ENCODE assay signal across 9 cellular contexts in the genomic region with DNA sequence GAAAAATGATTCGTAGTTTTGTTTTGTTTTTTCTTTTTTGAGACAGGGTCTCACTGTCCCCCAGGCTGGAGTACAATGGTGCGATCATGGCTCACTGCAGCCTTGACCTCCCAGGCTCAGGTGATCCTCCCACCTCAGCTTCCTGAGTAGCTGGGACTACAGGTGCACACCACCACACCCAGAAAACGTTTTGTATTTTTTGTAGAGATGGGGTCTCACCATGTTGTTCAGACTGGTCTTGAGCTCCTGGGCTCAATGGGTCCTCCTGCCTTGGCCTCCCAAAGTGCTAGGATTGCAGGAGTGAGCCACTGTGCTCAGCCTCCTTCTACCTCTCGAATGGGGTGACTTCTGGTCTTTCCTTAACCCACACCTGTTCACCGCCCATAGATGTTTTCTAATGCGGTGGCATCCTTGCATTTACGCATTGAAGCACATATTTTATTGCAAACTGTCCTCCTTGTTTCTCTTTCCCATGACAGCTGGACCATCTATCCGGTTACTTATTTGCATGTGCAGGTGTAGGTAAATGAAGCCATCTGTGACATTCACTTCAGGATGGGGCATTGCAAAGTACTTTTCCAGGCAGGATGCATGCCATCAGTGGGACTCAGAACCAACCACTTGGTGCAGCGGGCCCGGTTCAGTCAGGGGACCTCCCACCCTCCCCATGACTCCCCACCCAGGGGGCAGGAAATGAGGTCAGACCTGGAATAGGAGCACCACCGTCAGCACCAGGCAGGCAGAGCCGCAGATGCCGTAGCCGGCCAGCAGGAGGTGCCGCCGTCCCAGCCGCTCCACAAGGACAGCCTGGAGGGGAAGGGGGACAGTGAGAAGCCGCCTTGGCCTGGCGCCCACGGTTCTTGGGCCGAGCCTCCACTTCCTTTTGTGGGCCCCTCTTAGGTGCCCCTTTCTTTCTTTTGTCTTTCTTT. TPM values are rescaled to one million over a fixed set of nuclear protein-coding genes. Genes with fewer than 3 reads are reported as not detected.
A peak's percentile ranks its signal among the peaks of the same experiment; 100 is the strongest.
DNase-seq lines count a peak whose midpoint lies in the region; ATAC-seq, FAIRE-seq and TF ChIP-seq lines count a peak whose summit lies in the region.
"Had no signal": no experiment of that assay in that cellular context is flagged by ENCODE, and none has a peak within 500 bp of the region (broad histone marks: within the 10 kb centered on the region; RNA-seq: fewer than 3 reads in every experiment).

No MANE protein-coding gene starts in this region.

- no peak overlapping the region for H3K27ac ChIP-seq in HepG2 (ENCODE audit: extremely low read length, insufficient read depth, low read length)

- H3K9me3 ChIP-seq in Loucy (ENCODE audit: insufficient read depth, low read depth, low read length) (no peaks in the 10 kb centered on the region), HepG2 (ENCODE audit: low read length) (no peaks in the 10 kb centered on the region)

- H3K4me1 ChIP-seq in Loucy (ENCODE audit: insufficient read depth, low read length, poor library complexity, severe bottlenecking) (peaks cover 3% of the 10 kb centered on the region), HepG2 (ENCODE audit: insufficient read depth, low read length) (peaks cover 15% of the 10 kb centered on the region)

- FAIRE-seq in HepG2 (lab: Jason Lieb, UNC): no peak

- TF ChIP-seq POLR2A in HepG2 (IDR thresholded peaks at IDR 0.05; ENCODE audit: insufficient read depth in 1 of 2, low read depth in 2 of 2, low read length in 2 of 2): no peak; a peak in 1 of 4 replicates

- no TSS peak for BruUV-seq in HepG2 (replicated peaks; lab: Mats Ljungman, UMichigan)

- H3K9ac ChIP-seq in Loucy (ENCODE audit: low read depth, low read length, poor library complexity, severe bottlenecking) (no peak overlapping the region), HepG2 (ENCODE audit: insufficient read depth, low read depth, low read length) (no peak overlapping the region)

- H2AFZ ChIP-seq in Loucy (ENCODE audit: low read length): no peak overlapping the region
- no peak overlapping the region for H2AFZ ChIP-seq in HepG2 (ENCODE audit: low read length)

- H3K9me2 ChIP-seq in Loucy (replicated peaks; ENCODE audit: low read depth, low read length): no peaks in the 10 kb centered on the region

- peak; percentile 72 for DNase-seq in GM12865 (ENCODE audit: low read depth)
- DNase-seq in astrocyte of the cerebellum (ENCODE audit: low read depth): no peak
- DNase-seq in HepG2 (ENCODE audit: low spot score): no peak
- no peak for DNase-seq in mesenteric fat pad (ENCODE audit: low spot score)
- DNase-seq in T-helper 9 cell: no peak

- TF ChIP-seq EP300 in HepG2 (IDR thresholded peaks at IDR 0.05; ENCODE audit: low read depth in 2 of 2, low read length in 2 of 2): no peak
- TF ChIP-seq EP300 in HepG2 (CRISPR knock-in tag; IDR thresholded peaks at IDR 0.05; ENCODE audit: borderline replicate concordance): no peak

- WGBS in HepG2 (ENCODE audit: low lambda C conversion rate): 54% methylated on average over 16 of the region's 21 CpGs

- TF ChIP-seq CTCF in GM12865 (IDR thresholded peaks at IDR 0.05; ENCODE audit: insufficient read depth, low read depth, low read length, missing control alignments) (peak; percentile 65), Loucy (conservative IDR thresholded peaks at IDR 0.05; ENCODE audit: low read length) (peak; percentile 73), astrocyte of the cerebellum (IDR thresholded peaks at IDR 0.05; ENCODE audit: low read depth, low read length, missing control alignments) (peak; percentile 62), HepG2 (CRISPR knock-in tag; IDR thresholded peaks at IDR 0.05) (peak; percentile 75)

- H3K79me2 ChIP-seq in Loucy (ENCODE audit: insufficient read depth, low read length) (no peaks in the 10 kb centered on the region), HepG2 (ENCODE audit: insufficient read depth, low read length) (no peaks in the 10 kb centered on the region)

- H3K4me3 ChIP-seq in GM12865 (ENCODE audit: low read depth, low read length) (no peak overlapping the region), Loucy (ENCODE audit: low read length, poor library complexity, severe bottlenecking) (no peak overlapping the region), astrocyte of the cerebellum (ENCODE audit: low read depth, low read length) (no peak overlapping the region), HepG2 (replicated peaks in 1 of 3; ENCODE audit: insufficient read depth in 1 of 3, low read depth in 2 of 3, low read length in 3 of 3) (no peak overlapping the region)

- TF ChIP-seq RAD21 in HepG2 (CRISPR knock-in tag; IDR thresholded peaks at IDR 0.05): peak; percentile 59

- H3K4me2 ChIP-seq in Loucy (ENCODE audit: low read depth, low read length, poor library complexity, severe bottlenecking) (no peak overlapping the region), HepG2 (ENCODE audit: low read depth, low read length) (no peak overlapping the region)

- peak; percentile 53 for ATAC-seq in HepG2
- no peak for ATAC-seq in GM19452 (IDR thresholded peaks at IDR 0.05; ENCODE audit: unreplicated experiment)
- no peak for ATAC-seq in HG02763 (IDR thresholded peaks at IDR 0.05; ENCODE audit: unreplicated experiment)

- H3K27me3 ChIP-seq in Loucy (ENCODE audit: insufficient read depth, low read length, poor library complexity, severe bottlenecking) (no peaks in the 10 kb centered on the region), HepG2 (ENCODE audit: control insufficient read depth in 1 of 2, insufficient read depth in 2 of 2, low read length in 2 of 2) (peaks cover 4 to 17% of the 10 kb centered on the region in 2 experiments; a peak in 4 of 5 replicates)

- in situ Hi-C loops in astrocyte of the cerebellum (cut with HindIII; ENCODE audit: low sequenced_read_pairs): no loop called here
- in situ Hi-C loops in HepG2 (cut with HindIII; ENCODE audit: extremely low pct_ligation_motif_present, low pct_unique_long_range_greater_than_20kb): loop anchor here (5.0 kb wide), 1 partner anchor 92 kb away; no protein-coding TSS in a partner anchor

- H3K36me3 ChIP-seq in Loucy (ENCODE audit: insufficient read depth, low read length) (no peaks in the 10 kb centered on the region), HepG2 (replicated peaks in 1 of 2; ENCODE audit: control insufficient read depth in 1 of 2, insufficient read depth in 2 of 2, low read length in 2 of 2) (no peaks in the 10 kb centered on the region)

- POLR2A ChIA-PET in HepG2 (lab: Yijun Ruan, JAX): no interaction called here

- CTCF ChIA-PET in HepG2 (lab: Yijun Ruan, JAX; ENCODE audit: low intra/inter-chr PET ratio, low total read pairs): no interaction called here

- H4K20me1 ChIP-seq in Loucy (ENCODE audit: insufficient read depth, low read length, poor library complexity, severe bottlenecking): no peaks in the 10 kb centered on the region
- no peaks in the 10 kb centered on the region for H4K20me1 ChIP-seq in HepG2 (ENCODE audit: insufficient read depth, low read length)

- intact Hi-C loops in HepG2 (cut with micrococcal nuclease; ENCODE audit: unreplicated experiment): loop anchor here (1.0 kb wide), 1 partner anchor 92 kb away; no protein-coding TSS in a partner anchor

- no peaks in the 10 kb centered on the region for H3F3A ChIP-seq in Loucy (ENCODE audit: low read depth)

RNA-seq across cellular contexts. Expression of gene SLC2A7, which starts 16.5 kb away (rescaled TPM):
- not detected in 2 replicates for total RNA-seq in HepG2 (2016; rRNA removed; fragmentation: Illumina TruSeq; extraction: Trizol)
- total RNA-seq in HepG2 (2016; cell fraction: cytosol; rRNA removed; fragmentation: Illumina TruSeq; extraction: Trizol; ENCODE audit: low read depth): not detected in 2 replicates
- total RNA-seq in HepG2 (2016; cell fraction: insoluble cytoplasmic fraction; rRNA removed; fragmentation: Illumina TruSeq; extraction: Trizol): not detected in 2 replicates
- total RNA-seq in HepG2 (2016; cell fraction: membrane; rRNA removed; fragmentation: Illumina TruSeq; extraction: Trizol): not detected in 2 replicates
- not detected in 2 replicates for total RNA-seq in HepG2 (2016; cell fraction: nucleus; rRNA removed; fragmentation: Illumina TruSeq; extraction: Trizol)
- not detected in 2 replicates for polyA plus RNA-seq in HepG2 (2011; rRNA removed)
- not detected in 2 replicates for polyA plus RNA-seq in HepG2 (2011; cell fraction: cytosol; rRNA removed)
- polyA plus RNA-seq in HepG2 (2011; cell fraction: nucleus; rRNA removed): not detected in 2 replicates
- not detected in 2 replicates for polyA plus RNA-seq in HepG2 (2012)
- polyA plus RNA-seq in HepG2 (2016; cell fraction: cytosol; fragmentation: Illumina TruSeq; extraction: Trizol; ENCODE audit: low read depth): not detected in 2 replicates
- polyA plus RNA-seq in HepG2 (2016; cell fraction: insoluble cytoplasmic fraction; fragmentation: Illumina TruSeq; extraction: Trizol; ENCODE audit: low read depth): not detected in 2 replicates
- not detected in 2 replicates for polyA plus RNA-seq in HepG2 (2016; cell fraction: membrane; fragmentation: Illumina TruSeq; extraction: Trizol; ENCODE audit: low read depth)
- polyA plus RNA-seq in HepG2 (2016; cell fraction: nucleus; fragmentation: Illumina TruSeq; extraction: Trizol; ENCODE audit: insufficient read depth, low read depth): not detected in 2 replicates
- not detected in 2 replicates for polyA minus RNA-seq in HepG2 (2011; rRNA and poly(A)+ RNA removed; ENCODE audit: low replicate concordance)
- polyA minus RNA-seq in HepG2 (2011; cell fraction: cytosol; rRNA and poly(A)+ RNA removed): not detected in 2 replicates
- not detected in 2 replicates for polyA minus RNA-seq in HepG2 (2011; cell fraction: nucleus; rRNA and poly(A)+ RNA removed)
- not detected for total RNA-seq in mesenteric fat pad
- total RNA-seq: renal cortical epithelial cell had no signal

RNA-seq across cellular contexts. Expression of gene SLC2A5, which starts 59.7 kb away (rescaled TPM):
- total RNA-seq in HepG2 (2016; rRNA removed; fragmentation: Illumina TruSeq; extraction: Trizol): 0.04 TPM in 1 of 2 replicates, not detected in the other
- total RNA-seq in HepG2 (2016; cell fraction: cytosol; rRNA removed; fragmentation: Illumina TruSeq; extraction: Trizol; ENCODE audit: low read depth): not detected in 2 replicates
- not detected in 2 replicates for total RNA-seq in HepG2 (2016; cell fraction: insoluble cytoplasmic fraction; rRNA removed; fragmentation: Illumina TruSeq; extraction: Trizol)
- not detected in 2 replicates for total RNA-seq in HepG2 (2016; cell fraction: membrane; rRNA removed; fragmentation: Illumina TruSeq; extraction: Trizol)
- total RNA-seq in HepG2 (2016; cell fraction: nucleus; rRNA removed; fragmentation: Illumina TruSeq; extraction: Trizol): not detected in 2 replicates
- 0.54 and 0.80 TPM in 2 replicates for polyA plus RNA-seq in HepG2 (2011; rRNA removed)
- 0.27 and 0.46 TPM in 2 replicates for polyA plus RNA-seq in HepG2 (2011; cell fraction: cytosol; rRNA removed)
- 2.7 and 3.8 TPM in 2 replicates for polyA plus RNA-seq in HepG2 (2011; cell fraction: nucleus; rRNA removed)
- polyA plus RNA-seq in HepG2 (2012): 0.16 and 0.68 TPM in 2 replicates
- polyA plus RNA-seq in HepG2 (2016; cell fraction: cytosol; fragmentation: Illumina TruSeq; extraction: Trizol; ENCODE audit: low read depth): not detected in 2 replicates
- polyA plus RNA-seq in HepG2 (2016; cell fraction: insoluble cytoplasmic fraction; fragmentation: Illumina TruSeq; extraction: Trizol; ENCODE audit: low read depth): not detected in 2 replicates
- not detected in 2 replicates for polyA plus RNA-seq in HepG2 (2016; cell fraction: membrane; fragmentation: Illumina TruSeq; extraction: Trizol; ENCODE audit: low read depth)
- polyA plus RNA-seq in HepG2 (2016; cell fraction: nucleus; fragmentation: Illumina TruSeq; extraction: Trizol; ENCODE audit: insufficient read depth, low read depth): not detected in 2 replicates
- polyA minus RNA-seq in HepG2 (2011; rRNA and poly(A)+ RNA removed; ENCODE audit: low replicate concordance): 0.24 TPM in 1 of 2 replicates, not detected in the other
- polyA minus RNA-seq in HepG2 (2011; cell fraction: cytosol; rRNA and poly(A)+ RNA removed): 0.99 TPM in 1 of 2 replicates, not detected in the other
- 1.2 TPM in 1 of 2 replicates, not detected in the other for polyA minus RNA-seq in HepG2 (2011; cell fraction: nucleus; rRNA and poly(A)+ RNA removed)
- 12.9 TPM for total RNA-seq in mesenteric fat pad

Comparison
In these comparisons a context has a peak if more than half of its experiments do, and no peak if none do; other contexts are left out.
1. RNA of gene SLC2A5, which starts 59.7 kb away (total RNA-seq): 12.9 TPM in mesenteric fat pad (single experiment); 0.04 TPM in HepG2; every median in the first group is over 10 times any median in the second.
2. Peak in every context shown above with its lines, with median percentiles within 50 percentile points of each other: CTCF ChIP-seq.